Comparison of ENCODE assay signal across 15 cellular contexts in genomic region chr9:109451311-109452025, GRCh38. TPM values are rescaled to one million over a fixed set of nuclear protein-coding genes. Genes with fewer than 3 reads are reported as not detected.
A peak's percentile ranks its signal among the peaks of the same experiment; 100 is the strongest.
DNase-seq lines count a peak whose midpoint lies in the region; ATAC-seq and TF ChIP-seq lines count a peak whose summit lies in the region.
"Had no signal": no experiment of that assay in that cellular context is flagged by ENCODE, and none has a peak within 500 bp of the region (broad histone marks: within the 10 kb centered on the region; RNA-seq: fewer than 3 reads in every experiment).

No MANE protein-coding gene starts in this region.

- WGBS in esophagus squamous epithelium, 2 donors = 65 to 78% methylated on average over 8 of the region's 9 CpGs

- H3K4me3 ChIP-seq in Panc1 (ENCODE audit: low read depth in 2 of 2, low read length in 2 of 2) = no peak overlapping the region
- H3K4me3 ChIP-seq in esophagus squamous epithelium = no peak overlapping the region
- H3K4me3 ChIP-seq: colonic mucosa, esophagus muscularis mucosa had no signal

- no TSS peak for BruUV-seq in Panc1 (replicated peaks; lab: Mats Ljungman, UMichigan)

- peaks cover 5% of the 10 kb centered on the region for H3K27me3 Mint-ChIP-seq in T-helper 2 cell treated with Interferon-gamma antibody and Interleukin-4, amounts not matched to agents 5 μg/mL and 100 μg/mL, for 36 hours (ENCODE audit: low read depth)

- CTCF ChIA-PET in Panc1 (lab: Charles Lee) = no interaction called here

- DNase-seq in HuH-7.5 (ENCODE audit: low spot score) (peak; percentile 25), Panc1 (ENCODE audit: low read depth, low spot score) (no peak), iPS-NIHi11 (ENCODE audit: low spot score) (peak; percentile 31), esophagus squamous epithelium (lab: John Stamatoyannopoulos, UW) (no peak), anterior cingulate cortex (lab: John Stamatoyannopoulos, UW) (no peak)
- DNase-seq in T-helper 2 cell treated with Interferon-gamma antibody and Interleukin-4, amounts not matched to agents 5 μg/mL and 100 μg/mL, for 36 hours (ENCODE audit: low spot score) = no peak
- DNase-seq: activated CD4-positive, alpha-beta T cell treated with anti-CD3 and anti-CD28 coated beads for 48 hours; activated T-cell treated with anti-CD3 and anti-CD28 coated beads, Interleukin-2, amount 50 U/mL, for 4 hours; AML-193; colonic mucosa; substantia nigra had no signal

- no peaks in the 10 kb centered on the region for H3K9me3 ChIP-seq in Panc1 (ENCODE audit: control insufficient read depth, insufficient read depth, low read depth, low read length)
- H3K9me3 ChIP-seq in esophagus squamous epithelium = no peaks in the 10 kb centered on the region
- H3K9me3 ChIP-seq: colonic mucosa, esophagus muscularis mucosa had no signal

- H3K4me1 ChIP-seq in Panc1 (ENCODE audit: control insufficient read depth, insufficient read depth, low read length) = peaks cover 5% of the 10 kb centered on the region
- H3K4me1 ChIP-seq in esophagus squamous epithelium = peaks cover 0 to 36% (median 4%) of the 10 kb centered on the region in 3 donors
- H3K4me1 ChIP-seq: colonic mucosa, esophagus muscularis mucosa had no signal

- H3K4me1 Mint-ChIP-seq in T-helper 2 cell treated with Interferon-gamma antibody and Interleukin-4, amounts not matched to agents 5 μg/mL and 100 μg/mL, for 36 hours (ENCODE audit: low read depth) = peaks cover 21% of the 10 kb centered on the region

- in situ Hi-C loops in Panc1 (cut with HindIII; ENCODE audit: low pct_unique_long_range_greater_than_20kb, low sequenced_read_pairs) = no loop called here

- no peak for TF ChIP-seq POLR2A in esophagus squamous epithelium (IDR thresholded peaks at IDR 0.05)

- POLR2A ChIA-PET in Panc1 (lab: Charles Lee) = interaction anchor here (0.7 kb wide), 1 partner anchor 732 kb away, joined by 7 read pairs; no protein-coding TSS in a partner anchor

- intact Hi-C loops in Panc1 (cut with micrococcal nuclease; ENCODE audit: unreplicated experiment) (no loop called here), esophagus squamous epithelium (cut with DNase I) (no loop called here)

- no peak for ATAC-seq in Panc1
- ATAC-seq in GM18858 (IDR thresholded peaks at IDR 0.05; ENCODE audit: unreplicated experiment) = no peak
- ATAC-seq: activated T-cell treated with anti-CD3 and anti-CD28 coated beads, Interleukin-2, amount 50 U/mL, for 4 hours had no signal

- no peak overlapping the region for H3K4me3 Mint-ChIP-seq in T-helper 2 cell treated with Interferon-gamma antibody and Interleukin-4, amounts not matched to agents 5 μg/mL and 100 μg/mL, for 36 hours
- H3K4me3 Mint-ChIP-seq: activated T-cell treated with anti-CD3 and anti-CD28 coated beads, Interleukin-2, amount 50 U/mL, for 4 hours; T-helper 1 cell treated with Interleukin-12 subunit alpha and Interleukin-12 subunit beta and Interleukin-4 antibody, amounts not matched to agents 30 μg/mL and 1 μg/mL, for 36 hours had no signal

- no peaks in the 10 kb centered on the region for H3K9me3 Mint-ChIP-seq in T-helper 2 cell treated with Interferon-gamma antibody and Interleukin-4, amounts not matched to agents 5 μg/mL and 100 μg/mL, for 36 hours
- H3K9me3 Mint-ChIP-seq: activated T-cell treated with anti-CD3 and anti-CD28 coated beads, Interleukin-2, amount 50 U/mL, for 4 hours; T-helper 1 cell treated with Interleukin-12 subunit alpha and Interleukin-12 subunit beta and Interleukin-4 antibody, amounts not matched to agents 30 μg/mL and 1 μg/mL, for 36 hours had no signal

- TF ChIP-seq CTCF in C4-2B (conservative IDR thresholded peaks at IDR 0.05) (peak; percentile 11; the same call in 1 of the 2 replicates), Panc1 (IDR thresholded peaks at IDR 0.05) (peak; percentile 32), esophagus squamous epithelium (IDR thresholded peaks at IDR 0.05) (no peak)

- H3K27ac ChIP-seq in C4-2B (no peak overlapping the region), Panc1 (ENCODE audit: low read length) (no peak overlapping the region), esophagus squamous epithelium (no peak overlapping the region)
- H3K27ac ChIP-seq: colonic mucosa, esophagus muscularis mucosa had no signal

- H3K36me3 ChIP-seq in Panc1 (ENCODE audit: control insufficient read depth, insufficient read depth, low read length) = no peaks in the 10 kb centered on the region
- peaks cover 0 to 27% (median 0%) of the 10 kb centered on the region in 3 donors for H3K36me3 ChIP-seq in esophagus squamous epithelium
- H3K36me3 ChIP-seq: colonic mucosa had no signal

- H3K27me3 ChIP-seq in Panc1 (ENCODE audit: control insufficient read depth, insufficient read depth, low read length) (no peaks in the 10 kb centered on the region), esophagus squamous epithelium (no peaks in the 10 kb centered on the region)
- H3K27me3 ChIP-seq: colonic mucosa, esophagus muscularis mucosa had no signal

- no peak overlapping the region for H3K27ac Mint-ChIP-seq in T-helper 2 cell treated with Interferon-gamma antibody and Interleukin-4, amounts not matched to agents 5 μg/mL and 100 μg/mL, for 36 hours
- H3K27ac Mint-ChIP-seq: T-helper 1 cell treated with Interleukin-12 subunit alpha and Interleukin-12 subunit beta and Interleukin-4 antibody, amounts not matched to agents 30 μg/mL and 1 μg/mL, for 36 hours had no signal

- H3K36me3 Mint-ChIP-seq in T-helper 2 cell treated with Interferon-gamma antibody and Interleukin-4, amounts not matched to agents 5 μg/mL and 100 μg/mL, for 36 hours (ENCODE audit: low read depth) = no peaks in the 10 kb centered on the region

RNA-seq across cellular contexts. Expression of gene PTPN3, which starts 46.6 kb away (rescaled TPM):
- total RNA-seq in Panc1 (2021; ENCODE audit: unreplicated experiment) = 10.4 TPM
- polyA plus RNA-seq in Panc1 (2012; ENCODE audit: insufficient read length) = 6.7 TPM
- 10 to 100 TPM; 11.8 to 21.6 (median 14.1) TPM for total RNA-seq in esophagus squamous epithelium

Comparison
In these comparisons a context has a peak if more than half of its experiments do, and no peak if none do; other contexts are left out.
1. CTCF ChIP-seq: peak in C4-2B (single experiment) and Panc1 (single experiment); none in esophagus squamous epithelium (0 of 6).
2. DNase-seq: peak in HuH-7.5 (single experiment) and iPS-NIHi11 (single experiment); none in Panc1 (single experiment), T-helper 2 cell treated with Interferon-gamma antibody and Interleukin-4, amounts not matched to agents 5 μg/mL and 100 μg/mL, for 36 hours (single experiment), esophagus squamous epithelium (single experiment) and anterior cingulate cortex (0 of 58).